7 cellular contexts compared by ENCODE assay signal in the genomic region with DNA sequence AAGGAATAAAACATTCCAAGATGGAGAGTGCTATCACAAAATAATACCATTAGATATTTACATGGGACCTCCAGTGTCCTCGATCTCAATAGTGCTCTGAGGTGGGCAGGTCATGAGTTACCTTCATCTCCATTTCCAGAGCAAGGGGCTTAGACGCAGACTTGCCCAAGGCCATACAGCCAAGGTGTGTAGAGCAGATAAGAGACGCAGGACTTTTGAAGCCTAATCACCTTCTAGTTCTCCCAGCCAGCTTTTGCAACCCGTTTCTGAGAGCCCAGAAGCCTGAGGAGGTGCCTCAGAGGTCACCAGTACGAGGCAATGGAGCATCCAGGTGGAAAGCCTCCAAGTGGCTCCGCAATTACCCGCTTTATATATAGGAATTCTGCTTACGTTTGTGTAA.
"Had no signal": no experiment of that assay in that cellular context is flagged by ENCODE, and none has a peak within 500 bp of the region (broad histone marks: within the 10 kb centered on the region; RNA-seq: fewer than 3 reads in every experiment).

No MANE protein-coding gene starts in this region.

- H3K36me3 Mint-ChIP-seq: IgD-negative memory B cell had no signal

- ATAC-seq: HepG2 had no signal

- H3K4me3 Mint-ChIP-seq: IgD-negative memory B cell had no signal

- FAIRE-seq: HepG2, HTR-8/SVneo had no signal

- H3K27ac Mint-ChIP-seq: IgD-negative memory B cell had no signal

- DNase-seq: IMR-90, KBM-7, KG1 had no signal

- H3K4me1 Mint-ChIP-seq: IgD-negative memory B cell had no signal

- H3K27ac ChIP-seq: HL-60 had no signal
